9 cellular contexts compared by ENCODE assay signal in genomic region chr17:76872221-76872873, GRCh38. TPM values are rescaled to one million over a fixed set of nuclear protein-coding genes. Genes with fewer than 3 reads are reported as not detected.
A peak's percentile ranks its signal among the peaks of the same experiment; 100 is the strongest.
DNase-seq lines count a peak whose midpoint lies in the region; ATAC-seq and TF ChIP-seq lines count a peak whose summit lies in the region.
"Had no signal": no experiment of that assay in that cellular context is flagged by ENCODE, and none has a peak within 500 bp of the region (broad histone marks: within the 10 kb centered on the region; RNA-seq: fewer than 3 reads in every experiment).

No MANE protein-coding gene starts in this region.

- H3K36me3 ChIP-seq in trophoblast cell (ENCODE audit: control insufficient read depth in 1 of 2, insufficient read depth in 2 of 2, low read length in 2 of 2), result no peaks in the 10 kb centered on the region
- H3K36me3 ChIP-seq: cardiac muscle cell had no signal

- peaks cover 4 to 27% of the 10 kb centered on the region in 2 experiments for H3K4me1 ChIP-seq in trophoblast cell (ENCODE audit: control insufficient read depth in 1 of 2, insufficient read depth in 2 of 2, low read length in 2 of 2)

- no peak overlapping the region for H2AFZ ChIP-seq in trophoblast cell (ENCODE audit: insufficient read depth, low read length, poor library complexity)

- no peak overlapping the region for H3K27ac ChIP-seq in trophoblast cell (ENCODE audit: low read depth, low read length)
- H3K27ac ChIP-seq: cardiac muscle cell had no signal

- no peak overlapping the region for H3K4me2 ChIP-seq in trophoblast cell (ENCODE audit: low read length)

- intact Hi-C loops in MCF 10A (cut with micrococcal nuclease), result loop anchor here (10.0 kb wide), 1 partner anchor 72 kb away; no protein-coding TSS in a partner anchor

- peaks cover 4% of the 10 kb centered on the region for H3K9me3 Mint-ChIP-seq in MCF 10A (ENCODE audit: unreplicated experiment)

- H2BK120ac ChIP-seq in trophoblast cell (ENCODE audit: insufficient read depth, low read length, poor library complexity), result no peak overlapping the region

- H3K79me2 ChIP-seq in trophoblast cell (ENCODE audit: control insufficient read depth, insufficient read depth, low read length, poor library complexity), result no peaks in the 10 kb centered on the region

- no CpG with 5 or more reads among the region's 14 CpGs for WGBS in trophoblast cell (ENCODE audit: extremely low coverage, insufficient coverage, insufficient read length)

- H3K9ac ChIP-seq in trophoblast cell (ENCODE audit: low read length), result no peak overlapping the region

- no peak overlapping the region for H4K12ac ChIP-seq in trophoblast cell (ENCODE audit: low read depth, low read length)

- peaks cover 7% of the 10 kb centered on the region for H3K9me3 ChIP-seq in trophoblast cell (ENCODE audit: insufficient read depth, low read depth, low read length)

- no peak overlapping the region for H4K8ac ChIP-seq in trophoblast cell (ENCODE audit: low read depth, low read length)

- H2AK5ac ChIP-seq in trophoblast cell (ENCODE audit: low read length), result no peak overlapping the region

- H3K4ac ChIP-seq in trophoblast cell (ENCODE audit: low read depth, low read length), result no peak overlapping the region

- H2BK5ac ChIP-seq in trophoblast cell (ENCODE audit: low read depth, low read length, poor library complexity), result no peak overlapping the region

- no peaks in the 10 kb centered on the region for H3K36me3 Mint-ChIP-seq in MCF 10A (ENCODE audit: insufficient read depth, unreplicated experiment)

- no TSS peak for BruUV-seq in MCF 10A (replicated peaks; lab: Mats Ljungman, UMichigan)

- ATAC-seq in GM18861 (IDR thresholded peaks at IDR 0.05; ENCODE audit: unreplicated experiment), result no peak

- H3K27me3 Mint-ChIP-seq in MCF 10A (ENCODE audit: insufficient read depth, unreplicated experiment), result no peaks in the 10 kb centered on the region

- DNase-seq in EH (ENCODE audit: low read depth) (peak; percentile 98), LoVo (ENCODE audit: low spot score) (peak; percentile 49), MCF 10A (ENCODE audit: unreplicated experiment) (peak; percentile 96), trophoblast cell (peak; percentile 98 to 99), NCI-H1436 treated with DMSO at 0.1 percent for 48 hours (lab: John Stamatoyannopoulos, UW) (no peak), GM10248 (ENCODE audit: extremely low spot score) (no peak), GM20000 (ENCODE audit: low spot score) (no peak)

- no peak overlapping the region for H3K18ac ChIP-seq in trophoblast cell (ENCODE audit: low read length)

- no peak overlapping the region for H3K23ac ChIP-seq in trophoblast cell (ENCODE audit: low read length)

- CTCF ChIA-PET in MCF 10A (lab: Yijun Ruan, JAX), result interaction anchor here (0.6 to 3.4 kb wide), 5 partner anchors 9 to 1145 kb away, joined by 3 to 25 read pairs (median 4); no protein-coding TSS in a partner anchor
- CTCF ChIA-PET in GM10248 (lab: Yijun Ruan, JAX), result interaction anchor here (1.0 to 6.1 kb wide), 2 partner anchors 184 to 195 kb away, joined by 4 to 106 read pairs; no protein-coding TSS in a partner anchor

- POLR2A ChIA-PET in MCF 10A (lab: Yijun Ruan, JAX) (interaction anchor here (0.9 to 1.7 kb wide), 2 partner anchors 214 to 268 kb away, joined by 3 to 5 read pairs; partner anchors contain the start of gene SEC14L1), GM10248 (lab: Yijun Ruan, JAX) (no interaction called here)

- peak overlapping the region; percentile 5 for H3K27ac Mint-ChIP-seq in MCF 10A (ENCODE audit: low read depth, unreplicated experiment)

- no peak overlapping the region for H2BK12ac ChIP-seq in trophoblast cell (ENCODE audit: low read length)

- peaks cover 21% of the 10 kb centered on the region for H3K4me1 Mint-ChIP-seq in MCF 10A (ENCODE audit: insufficient read depth, unreplicated experiment)

- TF ChIP-seq CTCF in MCF 10A (IDR thresholded peaks at IDR 0.05; ENCODE audit: unreplicated experiment), result no peak
- no peak for TF ChIP-seq CTCF in GM10248 (IDR thresholded peaks at IDR 0.05; ENCODE audit: control extremely low read depth, extremely low read depth, low read depth, missing control alignments)
- no peak for TF ChIP-seq CTCF in GM20000 (IDR thresholded peaks at IDR 0.05; ENCODE audit: extremely low read depth, missing control alignments)

- H3K14ac ChIP-seq in trophoblast cell (ENCODE audit: low read length), result no peak overlapping the region

- no peaks in the 10 kb centered on the region for H3K79me1 ChIP-seq in trophoblast cell (ENCODE audit: low read length)

- no peak overlapping the region for H4K91ac ChIP-seq in trophoblast cell (ENCODE audit: low read depth, low read length)

- peak overlapping the region; percentile 58 for H3K4me3 Mint-ChIP-seq in MCF 10A (ENCODE audit: unreplicated experiment)

- H3K4me3 ChIP-seq in trophoblast cell (ENCODE audit: low read depth, low read length), result no peak overlapping the region
- H3K4me3 ChIP-seq: cardiac muscle cell had no signal

- peaks cover 21% of the 10 kb centered on the region for H3K27me3 ChIP-seq in trophoblast cell (ENCODE audit: insufficient read depth, low read length)

RNA-seq across cellular contexts. Expression of gene MGAT5B, which starts 4.1 kb away (rescaled TPM):
- total RNA-seq in MCF 10A (2022), result 1.3 and 1.7 TPM in 2 replicates
- polyA plus RNA-seq in trophoblast cell (2013), result 0.66 and 0.79 TPM in 2 replicates

Comparison
In these comparisons a context has a peak if more than half of its experiments do, and no peak if none do; other contexts are left out.
1. DNase-seq: peak in EH (single experiment), LoVo (single experiment), MCF 10A (single experiment) and trophoblast cell (2 of 2); none in NCI-H1436 treated with DMSO at 0.1 percent for 48 hours (single experiment), GM10248 (single experiment) and GM20000 (single experiment).